Comparison of ENCODE assay signal across 1 cellular context in the genomic region with DNA sequence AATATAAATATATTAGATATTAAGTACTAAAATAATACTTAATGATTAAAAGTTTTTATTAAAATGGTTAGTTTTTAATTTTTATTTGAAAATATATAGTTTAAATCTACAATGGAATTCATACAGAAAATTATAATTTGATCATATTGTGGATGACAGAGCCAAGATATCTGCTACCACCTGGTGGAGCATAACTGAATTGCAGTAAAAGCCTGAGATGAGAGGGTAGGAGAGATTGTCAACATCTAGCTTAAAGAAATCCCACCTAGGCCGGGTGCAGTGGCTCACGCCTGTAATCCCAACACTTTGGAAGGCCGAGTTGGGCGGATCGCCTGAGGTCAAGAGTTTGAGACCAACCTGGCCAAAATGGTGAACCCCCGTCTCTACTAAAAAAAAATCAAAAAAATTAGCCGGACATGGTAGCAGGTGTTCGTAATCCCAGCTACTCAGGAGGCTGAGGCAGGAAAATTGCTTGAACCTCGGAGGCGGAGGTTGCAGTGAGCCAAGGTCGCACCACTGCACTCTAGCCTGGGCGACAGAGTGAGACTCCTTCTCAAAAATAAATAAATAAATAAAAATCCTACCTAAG.
TF ChIP-seq lines count a peak whose summit lies in the region.

No MANE protein-coding gene starts in this region.

TF ChIP-seq in K562, 482 proteins besides CTCF, POLR2A, EP300 and RAD21 (continued from another document):
- TF ChIP-seq ZNF398 (CRISPR knock-in tag; IDR thresholded peaks at IDR 0.05), result no peak
- TF ChIP-seq KLF6 (CRISPR knock-in tag; IDR thresholded peaks at IDR 0.05; ENCODE audit: borderline replicate concordance), result no peak
- TF ChIP-seq SMC3 (conservative IDR thresholded peaks at IDR 0.05; ENCODE audit: insufficient read depth, low read depth, low read length), result 0 out of 2 replicates have a peak, but pooled peaks have one; percentile 17
- no peak for TF ChIP-seq BDP1 (IDR thresholded peaks at IDR 0.05; ENCODE audit: insufficient read depth, insufficient read length)
- no peak for TF ChIP-seq SRF (CRISPR knock-in tag; IDR thresholded peaks at IDR 0.05)
